In the genomic region with DNA sequence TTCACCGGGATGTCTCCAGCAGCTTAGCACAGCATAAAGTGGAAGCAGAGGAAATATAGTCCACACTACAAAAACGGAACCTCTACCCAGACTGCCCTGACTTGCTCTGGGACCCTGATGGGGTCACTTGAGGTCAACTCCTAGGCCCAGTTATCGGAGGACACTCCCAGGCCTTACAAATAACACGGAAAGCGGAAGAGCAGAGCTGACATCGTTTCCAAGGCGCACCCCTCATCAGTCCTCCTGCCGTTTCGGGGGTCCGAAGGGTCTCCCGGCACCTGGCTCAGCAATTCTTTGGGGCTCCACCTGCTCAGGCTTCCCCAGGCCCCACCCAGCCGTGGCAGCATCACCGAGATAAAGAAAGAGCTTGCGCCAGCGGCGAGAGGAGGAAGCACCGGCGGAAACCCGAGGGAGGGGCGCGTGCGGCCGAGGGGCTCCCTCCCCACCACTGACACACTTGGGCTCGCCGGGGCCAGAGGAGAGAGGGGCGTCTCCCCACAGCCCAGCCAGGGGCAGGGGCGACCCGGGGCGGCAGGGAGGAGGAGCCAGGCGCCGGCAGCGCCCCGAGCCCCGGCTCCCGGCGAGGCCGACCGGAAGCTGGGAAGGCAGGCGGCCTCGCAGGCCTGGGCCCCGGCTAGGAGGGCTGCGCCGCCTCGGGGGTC, we compare ENCODE assay signal across 8 cellular contexts. TPM values are rescaled to one million over a fixed set of nuclear protein-coding genes. Genes with fewer than 3 reads are reported as not detected.
DNase-seq lines count a peak whose midpoint lies in the region; ATAC-seq and TF ChIP-seq lines count a peak whose summit lies in the region.

No MANE protein-coding gene starts in this region.

- H2AFZ ChIP-seq in osteoblast (ENCODE audit: low read length): peak overlapping the region; percentile 93

- peaks cover 6% of the 10 kb centered on the region for H3K36me3 Mint-ChIP-seq in activated naive CD4-positive, alpha-beta T cell treated with anti-CD3 and anti-CD28 coated beads for 36 hours (ENCODE audit: low read depth)
- no peaks in the 10 kb centered on the region for H3K36me3 Mint-ChIP-seq in glutamatergic neuron (ENCODE audit: unreplicated experiment)

- DNase-seq in COLO668 (lab: John Stamatoyannopoulos, UW; ENCODE audit: unreplicated experiment) (peak; percentile 65), HAP-1 (ENCODE audit: low spot score in 2 of 2) (peak in 1 of 2 experiments; percentile 55), RKO (ENCODE audit: low spot score) (peak; percentile 62), glutamatergic neuron (peak; percentile 53), osteoblast (ENCODE audit: insufficient read length, low spot score, missing footprints) (peak; percentile 94), aorta (peak; percentile 78 to 85)
- peak; percentile 65 for DNase-seq in activated naive CD4-positive, alpha-beta T cell treated with anti-CD3 and anti-CD28 coated beads for 36 hours

- WGBS in aorta, 2 donors: 1 to 2% methylated on average over 37 to 44 of the region's 44 CpGs

- H4K20me1 ChIP-seq in osteoblast (ENCODE audit: insufficient read depth, low read length): peaks cover 20% of the 10 kb centered on the region

- CTCF ChIA-PET in activated naive CD4-positive, alpha-beta T cell treated with anti-CD3 and anti-CD28 coated beads for 36 hours (lab: Charles Lee): interaction anchor here (0.7 to 4.6 kb wide), 2 partner anchors 12 to 162 kb away, joined by 3 to 32 read pairs; no protein-coding TSS in a partner anchor

- H3K4me3 ChIP-seq in HAP-1 (peak overlapping the region; percentile 62), osteoblast (ENCODE audit: insufficient read depth, low read length) (peak overlapping the region; percentile 85), aorta (ENCODE audit: low read length in 2 of 2) (peak overlapping the region; percentile 69 to 76)

- TF ChIP-seq CTCF in glutamatergic neuron (IDR thresholded peaks at IDR 0.05; ENCODE audit: partially characterized antibody, unreplicated experiment) (no peak), osteoblast (IDR thresholded peaks at IDR 0.05; ENCODE audit: extremely low read depth, low read depth, low read length) (no peak)

- peak overlapping the region; percentile 98 for H3K4me2 ChIP-seq in osteoblast (ENCODE audit: insufficient read depth, low read length)

- in situ Hi-C loops in HAP-1 (cut with MboI; ENCODE audit: low sequenced_read_pairs): no loop called here

- peak overlapping the region; percentile 89 for H3K27ac Mint-ChIP-seq in activated naive CD4-positive, alpha-beta T cell treated with anti-CD3 and anti-CD28 coated beads for 36 hours
- H3K27ac Mint-ChIP-seq in glutamatergic neuron (ENCODE audit: unreplicated experiment): peak overlapping the region; percentile 91

- peaks cover 36% of the 10 kb centered on the region for H3K4me1 Mint-ChIP-seq in activated naive CD4-positive, alpha-beta T cell treated with anti-CD3 and anti-CD28 coated beads for 36 hours (ENCODE audit: low read depth)
- H3K4me1 Mint-ChIP-seq in glutamatergic neuron (ENCODE audit: low read depth, unreplicated experiment): peaks cover 28% of the 10 kb centered on the region

- peaks cover 12% of the 10 kb centered on the region for H3K36me3 ChIP-seq in HAP-1 (replicated peaks)
- no peaks in the 10 kb centered on the region for H3K36me3 ChIP-seq in osteoblast (ENCODE audit: insufficient read depth, low read length)
- peaks cover 0 to 1% of the 10 kb centered on the region in 2 donors for H3K36me3 ChIP-seq in aorta (ENCODE audit: control insufficient read depth in 1 of 2, insufficient read depth in 2 of 2, low read length in 1 of 2)

- ATAC-seq in aorta (ENCODE audit: low FRiP score) (peak; percentile 39), HG03175 (IDR thresholded peaks at IDR 0.05; ENCODE audit: unreplicated experiment) (no peak)

- peaks cover 37% of the 10 kb centered on the region for H3K79me2 ChIP-seq in osteoblast (ENCODE audit: insufficient read depth, low read length)

- H3K4me3 Mint-ChIP-seq in activated naive CD4-positive, alpha-beta T cell treated with anti-CD3 and anti-CD28 coated beads for 36 hours: peak overlapping the region; percentile 89
- peak overlapping the region; percentile 91 for H3K4me3 Mint-ChIP-seq in glutamatergic neuron (ENCODE audit: unreplicated experiment)

- H3K9me3 Mint-ChIP-seq in activated naive CD4-positive, alpha-beta T cell treated with anti-CD3 and anti-CD28 coated beads for 36 hours: no peaks in the 10 kb centered on the region
- peaks cover 14% of the 10 kb centered on the region for H3K9me3 Mint-ChIP-seq in glutamatergic neuron (ENCODE audit: unreplicated experiment)

- H3K9me3 ChIP-seq in HAP-1 (no peaks in the 10 kb centered on the region), osteoblast (ENCODE audit: low read depth, low read length) (no peaks in the 10 kb centered on the region), aorta (ENCODE audit: control insufficient read depth, low read length) (no peaks in the 10 kb centered on the region)

- H3K27me3 Mint-ChIP-seq in activated naive CD4-positive, alpha-beta T cell treated with anti-CD3 and anti-CD28 coated beads for 36 hours (ENCODE audit: low read depth): no peaks in the 10 kb centered on the region
- peaks cover 19% of the 10 kb centered on the region for H3K27me3 Mint-ChIP-seq in glutamatergic neuron (ENCODE audit: unreplicated experiment)

- H3K4me1 ChIP-seq in HAP-1: peaks cover 20% of the 10 kb centered on the region
- peaks cover 15% of the 10 kb centered on the region for H3K4me1 ChIP-seq in osteoblast (ENCODE audit: insufficient read depth, low read length)
- H3K4me1 ChIP-seq in aorta (ENCODE audit: control insufficient read depth in 1 of 2, insufficient read depth in 2 of 2, low read length in 2 of 2): no peaks in the 10 kb centered on the region

- intact Hi-C loops in activated naive CD4-positive, alpha-beta T cell treated with anti-CD3 and anti-CD28 coated beads for 36 hours (cut with micrococcal nuclease): loop anchor here (1.0 to 5.0 kb wide), 3 partner anchors 61 to 533 kb away; partner anchors contain the start of genes CREBBP, HMOX2 and MGRN1
- intact Hi-C loops in aorta (cut with DNase I): no loop called here

- H3K27ac ChIP-seq in osteoblast (ENCODE audit: low read depth, low read length): peak overlapping the region; percentile 45
- H3K27ac ChIP-seq in aorta (ENCODE audit: low read depth in 1 of 2, low read length in 2 of 2): no peak overlapping the region

- H3K27me3 ChIP-seq in HAP-1 (ENCODE audit: low read depth) (no peaks in the 10 kb centered on the region), osteoblast (ENCODE audit: insufficient read depth, low read length) (no peaks in the 10 kb centered on the region), aorta (ENCODE audit: control insufficient read depth in 1 of 2, insufficient read depth in 2 of 2, low read length in 1 of 2) (no peaks in the 10 kb centered on the region)

RNA-seq across cellular contexts. Expression of gene CORO7, which starts 0.7 kb away (rescaled TPM):
- total RNA-seq in activated naive CD4-positive, alpha-beta T cell treated with anti-CD3 and anti-CD28 coated beads for 36 hours: 10 to 100 TPM; 39.7 to 43.3 TPM
- total RNA-seq in glutamatergic neuron (ENCODE audit: unreplicated experiment) (200 TPM), osteoblast (9.7 and 17.7 TPM in 2 replicates), aorta (10 to 100 TPM; 42.6 to 60.1 TPM)
- 10 to 100 TPM; 15.3 to 38.8 TPM for polyA plus RNA-seq in aorta

RNA-seq across cellular contexts. Expression of gene DNAJA3, which starts 10.0 kb away (rescaled TPM):
- total RNA-seq in activated naive CD4-positive, alpha-beta T cell treated with anti-CD3 and anti-CD28 coated beads for 36 hours: 10 to 100 TPM; 86.7 to 88.0 TPM
- 32.6 TPM for total RNA-seq in glutamatergic neuron (ENCODE audit: unreplicated experiment)
- total RNA-seq in osteoblast: 30.0 and 30.9 TPM in 2 replicates
- total RNA-seq in aorta: 10 to 100 TPM; 22.7 to 26.6 TPM
- 10 to 100 TPM; 16.0 to 19.1 TPM for polyA plus RNA-seq in aorta

RNA-seq across cellular contexts. Expression of gene VASN, which starts 44.0 kb away (rescaled TPM):
- total RNA-seq in activated naive CD4-positive, alpha-beta T cell treated with anti-CD3 and anti-CD28 coated beads for 36 hours: not detected
- total RNA-seq in glutamatergic neuron (ENCODE audit: unreplicated experiment) (4.1 TPM), osteoblast (202 and 217 TPM in 2 replicates), aorta (100 to 1,000 TPM in 1 of 2 donors, 10 to 100 TPM in 1; 67.0 to 120 TPM)
- 10 to 100 TPM; 21.7 to 51.3 TPM for polyA plus RNA-seq in aorta

RNA-seq across cellular contexts. Expression of gene NMRAL1, which starts 58.8 kb away (rescaled TPM):
- total RNA-seq in activated naive CD4-positive, alpha-beta T cell treated with anti-CD3 and anti-CD28 coated beads for 36 hours: 10 to 100 TPM; 30.5 to 30.8 TPM
- total RNA-seq in glutamatergic neuron (ENCODE audit: unreplicated experiment) (38.3 TPM), osteoblast (71.0 and 90.5 TPM in 2 replicates), aorta (10 to 100 TPM; 23.5 to 28.9 TPM)
- 10 to 100 TPM; 28.2 to 69.1 TPM for polyA plus RNA-seq in aorta

Comparison
In these comparisons a context has a peak if more than half of its experiments do, and no peak if none do; other contexts are left out.
1. RNA of gene VASN, which starts 44.0 kb away (total RNA-seq): 202 to 217 TPM in osteoblast and 67.0 to 120 TPM in aorta; 4.1 TPM in glutamatergic neuron (single experiment) and not detected in activated naive CD4-positive, alpha-beta T cell treated with anti-CD3 and anti-CD28 coated beads for 36 hours; every median in the first group is over 10 times any median in the second.
2. Peak in every context shown above with its lines, with median percentiles within 50 percentile points of each other: H3K4me3 ChIP-seq.